In genomic region chr11:124623861-124624525, GRCh38 we compare ENCODE assay signal across 1 cellular context.
TF ChIP-seq lines count a peak whose summit lies in the region.

No MANE protein-coding gene starts in this region.

TF ChIP-seq in H1, 55 proteins besides CTCF, POLR2A, EP300 and RAD21:
- no peak for TF ChIP-seq SIX5 (IDR thresholded peaks at IDR 0.05; ENCODE audit: low read depth, low read length)
- no peak for TF ChIP-seq BRCA1 (IDR thresholded peaks at IDR 0.05; ENCODE audit: low read depth, low read length)
- TF ChIP-seq RNF2 (IDR thresholded peaks at IDR 0.05; ENCODE audit: borderline replicate concordance, low read depth, low read length, missing control alignments, poor library complexity, severe bottlenecking) = no peak
- TF ChIP-seq TBP (IDR thresholded peaks at IDR 0.05; ENCODE audit: low read depth, low read length) = no peak
- no peak for TF ChIP-seq TAF1 (IDR thresholded peaks at IDR 0.05; ENCODE audit: low read depth, low read length)
- TF ChIP-seq GABPA (IDR thresholded peaks at IDR 0.05; ENCODE audit: borderline replicate concordance, insufficient read depth, low read length) = no peak
